Comparison of ENCODE assay signal across 22 cellular contexts in the genomic region with DNA sequence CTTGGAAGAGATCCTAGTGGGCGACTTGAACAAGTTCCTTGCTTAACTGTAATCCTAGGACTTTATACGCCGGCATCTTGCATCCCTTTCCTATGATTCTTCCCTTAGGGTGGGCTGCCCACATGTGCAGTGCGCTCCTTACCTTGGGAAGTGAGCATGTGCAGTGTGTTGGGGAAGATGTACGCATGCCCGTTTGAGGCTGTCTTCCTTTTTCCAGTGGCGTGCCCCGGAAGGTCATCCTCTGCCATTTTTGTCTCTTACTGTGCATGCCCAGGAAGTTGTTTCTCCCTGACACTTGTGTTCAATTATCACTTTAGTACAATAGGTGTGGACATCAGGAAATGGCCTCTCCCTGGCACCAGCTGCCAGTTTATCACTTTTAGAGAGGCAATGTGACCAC.
"Had no signal": no experiment of that assay in that cellular context is flagged by ENCODE, and none has a peak within 500 bp of the region (broad histone marks: within the 10 kb centered on the region; RNA-seq: fewer than 3 reads in every experiment).

No MANE protein-coding gene starts in this region.

- DNase-seq: Kasumi-1; MM.1S; NCI-H1092 treated with DMSO at 0.1 percent for 48 hours; NCI-H1436 treated with DMSO at 0.1 percent for 48 hours; NCI-H1694; NCI-H187 treated with DMSO at 0.1 percent for 48 hours; NCI-H2029 treated with DMSO at 0.1 percent for 48 hours; NCI-H2171 treated with DMSO at 0.1 percent for 48 hours; NCI-H345; NCI-H446 treated with DMSO at 0.1 percent for 48 hours; NCI-H524 treated with DMSO at 0.1 percent for 48 hours; NCI-H69; NK-92 treated with Interleukin-12 subunit alpha and Interleukin-12 subunit beta, amount 100 ng/mL, for 24 hours; PC-3; SK-N-SH; SW 1271 had no signal

- H3K4me1 Mint-ChIP-seq: IgD-negative memory B cell had no signal

- H3K4me2 ChIP-seq: KMS-11, SK-N-SH had no signal

- H3K9me3 Mint-ChIP-seq: IgD-negative memory B cell had no signal

- H3K4me3 ChIP-seq: K562 had no signal

- H3K36me3 Mint-ChIP-seq: IgD-negative memory B cell had no signal

- H3K4me3 Mint-ChIP-seq: IgD-negative memory B cell had no signal

- ATAC-seq: K562, Panc1, PC-3 had no signal

- H3K27me3 Mint-ChIP-seq: IgD-negative memory B cell had no signal

- H3K9ac ChIP-seq: KMS-11, SK-N-SH had no signal

- H3K27ac ChIP-seq: HL-60, KMS-11, RWPE1 had no signal
